Comparison of ENCODE assay signal across 8 cellular contexts in genomic region chr16:85799497-85800320, GRCh38. TPM values are rescaled to one million over a fixed set of nuclear protein-coding genes. Genes with fewer than 3 reads are reported as not detected.
DNase-seq lines count a peak whose midpoint lies in the region; ATAC-seq, FAIRE-seq and TF ChIP-seq lines count a peak whose summit lies in the region.

COX4I1 (plus strand) TSS chr16:85799695; CDS start chr16:85801206, 1,511 bp downstream.
EMC8 (minus strand) TSS chr16:85799544; CDS start chr16:85799295, 249 bp downstream.

- in situ Hi-C loops in mammary epithelial cell (cut with MboI; ENCODE audit: low sequenced_read_pairs in 2 of 2): no loop called here

- H3K27ac ChIP-seq in mammary epithelial cell (ENCODE audit: insufficient read depth, low read depth, low read length) (peak within 1 kb of the TSS; percentile 76), small intestine (ENCODE audit: low read depth in 1 of 2, low read length in 1 of 2) (peak within 1 kb of the TSS; percentile 92 to 94)

- peak within 1 kb of the TSS; percentile 90 for H3K4me2 ChIP-seq in mammary epithelial cell (ENCODE audit: insufficient read depth, low read depth, low read length)

- 2% methylated on average over 30 of the region's 87 CpGs for WGBS in mammary epithelial cell (ENCODE audit: low coverage, missing lambda C conversion rate)
- 0% methylated on average over 46 to 87 of the region's 87 CpGs for WGBS in small intestine, 3 donors

- ATAC-seq in GM18909 (IDR thresholded peaks at IDR 0.05; ENCODE audit: poor library complexity, unreplicated experiment) (peak; percentile 85), HG03159 (IDR thresholded peaks at IDR 0.05; ENCODE audit: unreplicated experiment) (peak; percentile 76)

- H3K4me1 ChIP-seq in mammary epithelial cell (ENCODE audit: insufficient read depth, low read length) (peaks cover 12% of the 10 kb centered on the region), small intestine (ENCODE audit: control insufficient read depth in 2 of 2, insufficient read depth in 1 of 2, low read depth in 1 of 2, low read length in 1 of 2) (peaks cover 0 to 2% of the 10 kb centered on the region in 2 donors)

- CTCF ChIA-PET in mammary epithelial cell (lab: Charles Lee; ENCODE audit: low non-redundant PET): no interaction called here

- TF ChIP-seq CTCF in WI38 (IDR thresholded peaks at IDR 0.05; ENCODE audit: low read depth, low read length) (no peak), mammary epithelial cell (conservative IDR thresholded peaks at IDR 0.05 in 1 of 2, IDR thresholded peaks at IDR 0.05 in 1 of 2; ENCODE audit: extremely low read depth in 1 of 2, insufficient read depth in 1 of 2, low read depth in 1 of 2, low read length in 2 of 2) (no peak)

- peaks cover 24% of the 10 kb centered on the region for H3K36me3 ChIP-seq in mammary epithelial cell (ENCODE audit: insufficient read depth, low read length)
- peaks cover 9% of the 10 kb centered on the region in 2 donors for H3K36me3 ChIP-seq in small intestine (ENCODE audit: control insufficient read depth in 2 of 2, insufficient read depth in 2 of 2, low read length in 2 of 2)

- no peaks in the 10 kb centered on the region for H4K20me1 ChIP-seq in mammary epithelial cell (ENCODE audit: insufficient read depth, low read length)

- no peak for FAIRE-seq in small intestine (lab: Jason Lieb, UNC)

- dilution Hi-C loops in mammary epithelial cell (cut with HindIII; ENCODE audit: low sequenced_read_pairs): no loop called here

- peak within 1 kb of the TSS; percentile 92 for H3K9ac ChIP-seq in mammary epithelial cell (ENCODE audit: insufficient read depth, low read length)

- peaks cover 95% of the 10 kb centered on the region for H3K79me2 ChIP-seq in mammary epithelial cell (ENCODE audit: insufficient read depth, low read length)

- H3K27me3 ChIP-seq in mammary epithelial cell (ENCODE audit: insufficient read depth, low read length) (no peaks in the 10 kb centered on the region), small intestine (ENCODE audit: control insufficient read depth in 2 of 2, insufficient read depth in 2 of 2, low read length in 2 of 2) (no peaks in the 10 kb centered on the region)

- no TSS peak for BruUV-seq in mammary epithelial cell (replicated peaks; lab: Mats Ljungman, UMichigan)

- DNase-seq in AG08395 (ENCODE audit: low spot score) (peak; percentile 96), NCI-H2227 (lab: John Stamatoyannopoulos, UW; ENCODE audit: unreplicated experiment) (peak; percentile 93), mammary epithelial cell (peak; percentile 91), iPS-NIHi11 (ENCODE audit: low spot score) (peak; percentile 98), small intestine (peak; percentile 96)

- intact Hi-C loops in mammary epithelial cell (cut with micrococcal nuclease): no loop called here

- H3K9me3 ChIP-seq in mammary epithelial cell (replicated peaks; ENCODE audit: insufficient read depth, low read length) (no peaks in the 10 kb centered on the region), small intestine (ENCODE audit: control insufficient read depth, low read depth) (no peaks in the 10 kb centered on the region)

- H3K4me3 ChIP-seq in WI38 (ENCODE audit: low read depth, low read length) (peak within 1 kb of the TSS; percentile 93), mammary epithelial cell (replicated peaks in 1 of 3; ENCODE audit: insufficient read depth in 1 of 3, low read depth in 2 of 3, low read length in 3 of 3) (peak within 1 kb of the TSS; percentile 77 to 100 (median 95)), small intestine (ENCODE audit: low read depth in 1 of 2, low read length in 2 of 2) (peak within 1 kb of the TSS; percentile 93 to 97)

- peak within 1 kb of the TSS; percentile 86 for H2AFZ ChIP-seq in mammary epithelial cell (ENCODE audit: low read depth, low read length)

RNA-seq across cellular contexts. Expression of gene COX4I1, which starts in this region (rescaled TPM):
- total RNA-seq in mammary epithelial cell: 100 to 1,000 TPM; 229 to 458 TPM
- polyA plus RNA-seq in mammary epithelial cell (747 TPM), small intestine (1,000 to 10,000 TPM; 1,503 to 2,645 (median 2,330) TPM)
- 445 TPM for polyA minus RNA-seq in mammary epithelial cell

RNA-seq across cellular contexts. Expression of gene EMC8, which starts in this region (rescaled TPM):
- 10 to 100 TPM; 28.3 to 48.3 TPM for total RNA-seq in mammary epithelial cell
- polyA plus RNA-seq in mammary epithelial cell (45.4 TPM), small intestine (10 to 100 TPM; 16.2 to 21.2 (median 19.2) TPM)
- 69.7 TPM for polyA minus RNA-seq in mammary epithelial cell

Comparison
In these comparisons a context has a peak if more than half of its experiments do, and no peak if none do; other contexts are left out.
1. Peak in every context shown above with its lines: DNase-seq, ATAC-seq, H3K4me3 ChIP-seq and H3K27ac ChIP-seq.